In the genomic region with DNA sequence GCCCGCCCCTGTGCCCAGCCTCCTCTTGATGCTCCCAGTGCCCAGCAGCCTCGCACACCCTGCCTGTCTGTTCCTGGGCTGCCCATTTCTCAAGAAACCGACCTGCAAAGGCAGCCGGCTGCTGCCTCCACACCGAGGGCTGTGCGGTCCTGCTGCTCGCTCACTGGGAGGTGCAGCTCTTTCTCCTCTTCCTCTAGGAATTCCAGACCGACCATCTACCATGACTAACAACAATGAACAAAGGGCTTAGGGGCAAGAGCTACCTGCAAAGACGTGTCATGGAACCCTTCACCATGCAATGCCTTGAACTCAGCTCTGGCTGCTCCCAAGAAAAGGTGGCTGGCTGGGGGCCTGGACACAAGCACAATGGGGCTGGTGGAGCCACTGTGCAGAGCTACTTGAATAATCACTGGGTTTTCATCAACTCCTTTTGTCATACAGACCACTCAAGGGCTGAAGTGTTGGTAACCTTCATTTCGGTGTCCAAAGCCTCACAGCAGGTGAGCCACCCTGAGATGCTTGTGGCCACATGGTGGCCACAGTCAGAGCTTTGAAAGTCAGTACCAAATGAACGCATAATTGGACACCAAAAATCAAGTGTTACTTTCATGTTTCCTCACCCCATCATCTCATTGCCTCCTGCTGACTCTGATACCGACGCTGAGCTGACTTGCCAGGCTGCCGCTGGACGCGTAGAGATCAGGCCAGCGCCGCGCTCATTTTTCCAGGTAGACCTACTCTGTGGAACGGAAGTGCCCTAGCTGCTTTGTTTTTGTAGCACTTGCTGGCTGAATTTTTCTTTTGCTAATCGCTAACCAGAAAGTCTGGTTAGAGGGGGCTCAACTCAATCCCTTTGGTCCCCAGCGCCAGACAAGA, we compare ENCODE assay signal across 10 cellular contexts. TPM values are rescaled to one million over a fixed set of nuclear protein-coding genes. Genes with fewer than 3 reads are reported as not detected.
DNase-seq lines count a peak whose midpoint lies in the region; ATAC-seq and TF ChIP-seq lines count a peak whose summit lies in the region.
"Had no signal": no experiment of that assay in that cellular context is flagged by ENCODE, and none has a peak within 500 bp of the region (broad histone marks: within the 10 kb centered on the region; RNA-seq: fewer than 3 reads in every experiment).

No MANE protein-coding gene starts in this region.

- peaks cover 13 to 35% (median 31%) of the 10 kb centered on the region in 10 experiments for H3K4me1 ChIP-seq in BLaER1 treated with 17β-estradiol and CSF1 and Interleukin-3, amounts not matched to agents 10 nM and 100 nM
- H3K4me1 ChIP-seq: foreskin keratinocyte had no signal

- no peak overlapping the region for H3K27ac ChIP-seq in BLaER1 treated with 17β-estradiol and CSF1 and Interleukin-3, amounts not matched to agents 10 nM and 100 nM
- peak overlapping the region; percentile 26 for H3K27ac ChIP-seq in angular gyrus (ENCODE audit: low read depth, low read length)
- H3K27ac ChIP-seq: foreskin keratinocyte, thoracic aorta had no signal

- peaks cover 0 to 11% (median 0%) of the 10 kb centered on the region in 11 experiments; a peak in 1 of 22 replicates for H4K20me1 ChIP-seq in BLaER1 treated with 17β-estradiol and CSF1 and Interleukin-3, amounts not matched to agents 10 nM and 100 nM

- in situ Hi-C loops in GM13976 (cut with MboI; ENCODE audit: low sequenced_read_pairs, unreplicated experiment): loop anchor here (10.0 to 25.0 kb wide), 2 partner anchors 49 to 386 kb away; partner anchors contain the start of gene ACE

- no peak overlapping the region for H3K4me3 ChIP-seq in BLaER1 treated with 17β-estradiol and CSF1 and Interleukin-3, amounts not matched to agents 10 nM and 100 nM
- H3K4me3 ChIP-seq: thoracic aorta had no signal

- H3K4me2 ChIP-seq in BLaER1 treated with 17β-estradiol and CSF1 and Interleukin-3, amounts not matched to agents 10 nM and 100 nM: peak overlapping the region; percentile 7 to 57 (median 31); a peak in 16 of 22 replicates

- DNase-seq in GM13976 (ENCODE audit: low spot score): peak; percentile 25
- DNase-seq in omental fat pad (ENCODE audit: low spot score): no peak
- no peak for DNase-seq in globus pallidus (ENCODE audit: low spot score)

- peaks cover 0 to 5% (median 0%) of the 10 kb centered on the region in 11 experiments; a peak in 3 of 22 replicates for H3K36me3 ChIP-seq in BLaER1 treated with 17β-estradiol and CSF1 and Interleukin-3, amounts not matched to agents 10 nM and 100 nM
- H3K36me3 ChIP-seq: thoracic aorta had no signal

- no peaks in the 10 kb centered on the region for H3K27me3 ChIP-seq in BLaER1 treated with 17β-estradiol and CSF1 and Interleukin-3, amounts not matched to agents 10 nM and 100 nM
- H3K27me3 ChIP-seq: foreskin keratinocyte had no signal

- H3K9me3 ChIP-seq in BLaER1 treated with 17β-estradiol and CSF1 and Interleukin-3, amounts not matched to agents 10 nM and 100 nM (replicated peaks in 1 of 11): no peaks in the 10 kb centered on the region
- H3K9me3 ChIP-seq: thoracic aorta had no signal

- no peak overlapping the region for H3K9ac ChIP-seq in BLaER1 treated with 17β-estradiol and CSF1 and Interleukin-3, amounts not matched to agents 10 nM and 100 nM

- ATAC-seq in omental fat pad (ENCODE audit: low FRiP score) (peak; percentile 18), HG03378 (IDR thresholded peaks at IDR 0.05; ENCODE audit: unreplicated experiment) (no peak), GM21737 (IDR thresholded peaks at IDR 0.05; ENCODE audit: unreplicated experiment) (no peak)

- TF ChIP-seq CTCF in GM13976 (IDR thresholded peaks at IDR 0.05; ENCODE audit: borderline replicate concordance, control extremely low read depth, extremely low read depth, insufficient read depth, missing control alignments) (no peak), omental fat pad (IDR thresholded peaks at IDR 0.05) (no peak)

RNA-seq across cellular contexts. Expression of gene CYB561, which starts 19.8 kb away (rescaled TPM):
- total RNA-seq in omental fat pad: 10 to 100 TPM; 19.9 to 22.3 (median 20.5) TPM
- total RNA-seq: OCI-LY7 had no signal

RNA-seq across cellular contexts. Expression of gene ACE, which starts 50.6 kb away (rescaled TPM):
- 10 to 100 TPM in 2 of 4 donors, 1 to 10 TPM in 2; 4.2 to 20.2 (median 12.0) TPM for total RNA-seq in omental fat pad
